Comparison of ENCODE assay signal across 12 cellular contexts in genomic region chr12:16603916-16604575, GRCh38. TPM values are rescaled to one million over a fixed set of nuclear protein-coding genes. Genes with fewer than 3 reads are reported as not detected.
DNase-seq lines count a peak whose midpoint lies in the region; ATAC-seq and TF ChIP-seq lines count a peak whose summit lies in the region.
"Had no signal": no experiment of that assay in that cellular context is flagged by ENCODE, and none has a peak within 500 bp of the region (broad histone marks: within the 10 kb centered on the region; RNA-seq: fewer than 3 reads in every experiment).

No MANE protein-coding gene starts in this region.

- H3K9me3 ChIP-seq in cardiac muscle cell (ENCODE audit: low read depth) (no peaks in the 10 kb centered on the region), mesodermal cell (ENCODE audit: control insufficient read depth, low read length) (no peaks in the 10 kb centered on the region)

- no peak for ATAC-seq in Right ventricle myocardium superior (ENCODE audit: poor library complexity)

- CTCF ChIA-PET in activated naive CD4-positive, alpha-beta T cell treated with anti-CD3 and anti-CD28 coated beads for 36 hours (lab: Charles Lee) = interaction anchor here (0.7 kb wide), 1 partner anchor 15 kb away, joined by 3 read pairs; no protein-coding TSS in a partner anchor

- H3K4me1 ChIP-seq in cardiac muscle cell (ENCODE audit: low read depth) (peaks cover 29% of the 10 kb centered on the region), mesodermal cell (ENCODE audit: control insufficient read depth, insufficient read depth, low read length, poor library complexity, severe bottlenecking) (peaks cover 19% of the 10 kb centered on the region), urinary bladder (ENCODE audit: insufficient read depth) (no peaks in the 10 kb centered on the region)

- peaks cover 3% of the 10 kb centered on the region for H3K4me1 Mint-ChIP-seq in activated T-helper 2 cell treated with anti-CD3 and anti-CD28 coated beads, Interferon-gamma antibody, Interleukin-2, Interleukin-4, amounts not matched to agents 10 μg/mL and 5 μg/mL and 100 μg/mL, durations not matched to agents 14 hours and 24 hours and 36 hours (ENCODE audit: low read depth)
- H3K4me1 Mint-ChIP-seq in activated naive CD4-positive, alpha-beta T cell treated with anti-CD3 and anti-CD28 coated beads for 36 hours (ENCODE audit: low read depth) = no peaks in the 10 kb centered on the region

- H3K4me3 ChIP-seq in cardiac muscle cell (peak overlapping the region; percentile 86), mesodermal cell (ENCODE audit: extremely low read depth, insufficient read depth, low read length, poor library complexity, severe bottlenecking) (no peak overlapping the region), urinary bladder (ENCODE audit: low read depth, low read length) (peak overlapping the region; percentile 13)

- H3K36me3 Mint-ChIP-seq in activated T-helper 2 cell treated with anti-CD3 and anti-CD28 coated beads, Interferon-gamma antibody, Interleukin-2, Interleukin-4, amounts not matched to agents 10 μg/mL and 5 μg/mL and 100 μg/mL, durations not matched to agents 14 hours and 24 hours and 36 hours (ENCODE audit: low read depth) = no peaks in the 10 kb centered on the region
- peaks cover 2% of the 10 kb centered on the region for H3K36me3 Mint-ChIP-seq in activated naive CD4-positive, alpha-beta T cell treated with anti-CD3 and anti-CD28 coated beads for 36 hours (ENCODE audit: low read depth)

- DNase-seq in cardiac muscle cell (ENCODE audit: low read depth in 1 of 2, low spot score in 1 of 2) (peak; percentile 49 to 70), Right ventricle myocardium superior (no peak), amniotic epithelial cell (ENCODE audit: low read depth) (peak; percentile 68), erythroblast (lab: John Stamatoyannopoulos, UW) (no peak)
- DNase-seq in activated T-helper 2 cell treated with anti-CD3 and anti-CD28 coated beads, Interferon-gamma antibody, Interleukin-2, Interleukin-4, amounts not matched to agents 10 μg/mL and 5 μg/mL and 100 μg/mL, durations not matched to agents 14 hours and 24 hours and 36 hours (ENCODE audit: low spot score) = no peak
- DNase-seq in activated naive CD4-positive, alpha-beta T cell treated with anti-CD3 and anti-CD28 coated beads for 36 hours = no peak
- DNase-seq: GF-D8, NCI-H187 had no signal

- no peak for TF ChIP-seq CTCF in cardiac muscle cell (IDR thresholded peaks at IDR 0.05; ENCODE audit: low read depth, low read length)

- no peak for TF ChIP-seq POLR2A in erythroblast (IDR thresholded peaks at IDR 0.05; ENCODE audit: low read length)

- H3K27ac ChIP-seq in cardiac muscle cell (no peak overlapping the region), mesodermal cell (ENCODE audit: low read depth, low read length, severe bottlenecking) (peak overlapping the region; percentile 11), urinary bladder (ENCODE audit: low read depth) (no peak overlapping the region)

- H3K27me3 Mint-ChIP-seq in activated T-helper 2 cell treated with anti-CD3 and anti-CD28 coated beads, Interferon-gamma antibody, Interleukin-2, Interleukin-4, amounts not matched to agents 10 μg/mL and 5 μg/mL and 100 μg/mL, durations not matched to agents 14 hours and 24 hours and 36 hours (ENCODE audit: low read depth) = peaks cover 42% of the 10 kb centered on the region
- peaks cover 44% of the 10 kb centered on the region for H3K27me3 Mint-ChIP-seq in activated naive CD4-positive, alpha-beta T cell treated with anti-CD3 and anti-CD28 coated beads for 36 hours (ENCODE audit: low read depth)

- H3K36me3 ChIP-seq in cardiac muscle cell (no peaks in the 10 kb centered on the region), mesodermal cell (ENCODE audit: control insufficient read depth, insufficient read depth, low read length) (no peaks in the 10 kb centered on the region), urinary bladder (ENCODE audit: insufficient read depth) (no peaks in the 10 kb centered on the region)

- no peaks in the 10 kb centered on the region for H3K9me3 Mint-ChIP-seq in activated T-helper 2 cell treated with anti-CD3 and anti-CD28 coated beads, Interferon-gamma antibody, Interleukin-2, Interleukin-4, amounts not matched to agents 10 μg/mL and 5 μg/mL and 100 μg/mL, durations not matched to agents 14 hours and 24 hours and 36 hours
- H3K9me3 Mint-ChIP-seq in activated naive CD4-positive, alpha-beta T cell treated with anti-CD3 and anti-CD28 coated beads for 36 hours = no peaks in the 10 kb centered on the region

- H3K4me3 Mint-ChIP-seq in activated T-helper 2 cell treated with anti-CD3 and anti-CD28 coated beads, Interferon-gamma antibody, Interleukin-2, Interleukin-4, amounts not matched to agents 10 μg/mL and 5 μg/mL and 100 μg/mL, durations not matched to agents 14 hours and 24 hours and 36 hours (ENCODE audit: low read depth) = no peak overlapping the region
- no peak overlapping the region for H3K4me3 Mint-ChIP-seq in activated naive CD4-positive, alpha-beta T cell treated with anti-CD3 and anti-CD28 coated beads for 36 hours

- H3K27me3 ChIP-seq in cardiac muscle cell = peaks cover 20% of the 10 kb centered on the region

- H3K27ac Mint-ChIP-seq in activated T-helper 2 cell treated with anti-CD3 and anti-CD28 coated beads, Interferon-gamma antibody, Interleukin-2, Interleukin-4, amounts not matched to agents 10 μg/mL and 5 μg/mL and 100 μg/mL, durations not matched to agents 14 hours and 24 hours and 36 hours = no peak overlapping the region
- no peak overlapping the region for H3K27ac Mint-ChIP-seq in activated naive CD4-positive, alpha-beta T cell treated with anti-CD3 and anti-CD28 coated beads for 36 hours

- WGBS in mesodermal cell (ENCODE audit: insufficient coverage in 2 of 2), 2 experiments = 64 to 86% methylated on average over 2 to 3 of the region's 3 CpGs
- WGBS in urinary bladder = 56% methylated on average over 3 of the region's 3 CpGs

- intact Hi-C loops in Right ventricle myocardium superior (cut with DNase I) = no loop called here
- intact Hi-C loops in activated T-helper 2 cell treated with anti-CD3 and anti-CD28 coated beads, Interferon-gamma antibody, Interleukin-2, Interleukin-4, amounts not matched to agents 10 μg/mL and 5 μg/mL and 100 μg/mL, durations not matched to agents 14 hours and 24 hours and 36 hours (cut with micrococcal nuclease) = no loop called here
- intact Hi-C loops in activated naive CD4-positive, alpha-beta T cell treated with anti-CD3 and anti-CD28 coated beads for 36 hours (cut with micrococcal nuclease) = no loop called here

RNA-seq across cellular contexts. Expression of gene LMO3, which starts 1.9 kb away (rescaled TPM):
- total RNA-seq in cardiac muscle cell (26.2 and 29.3 TPM in 2 replicates), Right ventricle myocardium superior (2.3 TPM), urinary bladder (57.0 TPM)
- polyA plus RNA-seq in cardiac muscle cell (12.2 and 37.6 TPM in 2 replicates), urinary bladder (99.4 TPM)
- polyA plus RNA-seq in mesodermal cell (2013, experiment 1 of 2) = 2.9 TPM
- 4.5 TPM for polyA plus RNA-seq in mesodermal cell (2013, experiment 2 of 2)
- total RNA-seq in activated T-helper 2 cell treated with anti-CD3 and anti-CD28 coated beads, Interferon-gamma antibody, Interleukin-2, Interleukin-4, amounts not matched to agents 10 μg/mL and 5 μg/mL and 100 μg/mL, durations not matched to agents 14 hours and 24 hours and 36 hours = not detected in 2 replicates
- not detected for total RNA-seq in activated naive CD4-positive, alpha-beta T cell treated with anti-CD3 and anti-CD28 coated beads for 36 hours
- total RNA-seq: activated CD8-positive, alpha-beta memory T cell treated with anti-CD3 and anti-CD28 coated beads for 36 hours; SK-MEL-5 had no signal

Comparison
In these comparisons a context has a peak if more than half of its experiments do, and no peak if none do; other contexts are left out.
1. DNase-seq: peak in cardiac muscle cell (2 of 2) and amniotic epithelial cell (single experiment); none in Right ventricle myocardium superior (single experiment), activated T-helper 2 cell treated with anti-CD3 and anti-CD28 coated beads, Interferon-gamma antibody, Interleukin-2, Interleukin-4, amounts not matched to agents 10 μg/mL and 5 μg/mL and 100 μg/mL, durations not matched to agents 14 hours and 24 hours and 36 hours (single experiment), erythroblast (0 of 2) and activated naive CD4-positive, alpha-beta T cell treated with anti-CD3 and anti-CD28 coated beads for 36 hours (single experiment).